11 cellular contexts compared by ENCODE assay signal in genomic region chr10:122128357-122128756, GRCh38.
DNase-seq lines count a peak whose midpoint lies in the region; TF ChIP-seq lines count a peak whose summit lies in the region.
"Had no signal": no experiment of that assay in that cellular context is flagged by ENCODE, and none has a peak within 500 bp of the region (broad histone marks: within the 10 kb centered on the region; RNA-seq: fewer than 3 reads in every experiment).

No MANE protein-coding gene starts in this region.

- peaks cover 15% of the 10 kb centered on the region for H3K4me1 Mint-ChIP-seq in endodermal cell

- H3K27ac ChIP-seq in endodermal cell (ENCODE audit: low read depth, low read length) (no peak overlapping the region), mesenchymal stem cell (ENCODE audit: low read length, poor library complexity, severe bottlenecking) (no peak overlapping the region), thyroid gland (peak overlapping the region; percentile 93 to 97 (median 96))

- H3K4me3 ChIP-seq in endodermal cell (ENCODE audit: low read length) (no peak overlapping the region), mesenchymal stem cell (ENCODE audit: insufficient read depth in 1 of 2, low read depth in 1 of 2, low read length in 2 of 2) (peak overlapping the region in 1 of 2 experiments; percentile 71), thyroid gland (replicated peaks in 1 of 3) (no peak overlapping the region)

- H2AK5ac ChIP-seq in mesenchymal stem cell (ENCODE audit: low read length, severe bottlenecking) = no peak overlapping the region

- no peak for TF ChIP-seq POLR2A in thyroid gland (IDR thresholded peaks at IDR 0.05)

- H3K9me3 ChIP-seq in endodermal cell (ENCODE audit: control insufficient read depth, low read length) = peaks cover 7% of the 10 kb centered on the region
- no peaks in the 10 kb centered on the region for H3K9me3 ChIP-seq in mesenchymal stem cell (ENCODE audit: control insufficient read depth, low read length)
- H3K9me3 ChIP-seq in thyroid gland = no peaks in the 10 kb centered on the region

- H3K9me3 Mint-ChIP-seq in endodermal cell = no peaks in the 10 kb centered on the region

- intact Hi-C loops in thyroid gland (cut with DNase I) = no loop called here

- H3K4ac ChIP-seq in mesenchymal stem cell (ENCODE audit: low read depth in 1 of 2, low read length in 2 of 2) = no peak overlapping the region

- 97 to 100% methylated on average over 2 to 5 of the region's 5 CpGs for WGBS in endodermal cell (ENCODE audit: insufficient coverage in 1 of 2, insufficient read length in 1 of 2), 2 experiments
- WGBS in mesenchymal stem cell = 89% methylated on average over 5 of the region's 5 CpGs
- WGBS in thyroid gland, 2 donors = 55 to 63% methylated on average over 5 of the region's 5 CpGs

- no peak overlapping the region for H2BK15ac ChIP-seq in mesenchymal stem cell (ENCODE audit: low read depth, poor library complexity, severe bottlenecking)

- H3K27ac Mint-ChIP-seq in endodermal cell = peak overlapping the region; percentile 7
- H3K27ac Mint-ChIP-seq: activated naive CD8-positive, alpha-beta T cell had no signal

- H3K27me3 ChIP-seq in endodermal cell (ENCODE audit: control insufficient read depth, insufficient read depth, low read length, poor library complexity, severe bottlenecking) (no peaks in the 10 kb centered on the region), mesenchymal stem cell (ENCODE audit: control insufficient read depth in 1 of 2, insufficient read depth in 1 of 2, low read length in 2 of 2) (no peaks in the 10 kb centered on the region), thyroid gland (no peaks in the 10 kb centered on the region)

- peaks cover 12% of the 10 kb centered on the region for H3K36me3 Mint-ChIP-seq in endodermal cell (ENCODE audit: low read depth)
- H3K36me3 Mint-ChIP-seq: activated naive CD8-positive, alpha-beta T cell had no signal

- DNase-seq in LHCN-M2 (ENCODE audit: low read depth) (peak; percentile 64), endodermal cell (no peak), mesenchymal stem cell (peak; percentile 82), thyroid gland (peak; percentile 54 to 56), NCI-H510A treated with DMSO at 0.1 percent for 48 hours (lab: John Stamatoyannopoulos, UW) (no peak), NOMO-1 (lab: John Stamatoyannopoulos, UW; ENCODE audit: unreplicated experiment in 2 of 2) (no peak), nucleus accumbens (lab: John Stamatoyannopoulos, UW) (no peak), cerebellum (ENCODE audit: low spot score) (no peak)
- DNase-seq: activated CD4-positive, alpha-beta T cell treated with anti-CD3 and anti-CD28 coated beads for 48 hours; midbrain had no signal

- H2AFZ ChIP-seq in mesenchymal stem cell (ENCODE audit: low read depth, low read length) = no peak overlapping the region

- no peak overlapping the region for H3K23ac ChIP-seq in mesenchymal stem cell (ENCODE audit: low read length in 2 of 2)

- no peak overlapping the region for H3K14ac ChIP-seq in mesenchymal stem cell (ENCODE audit: low read length in 2 of 2)

- no peak overlapping the region for H2BK120ac ChIP-seq in mesenchymal stem cell (ENCODE audit: low read depth, low read length)

- H4K91ac ChIP-seq in mesenchymal stem cell (ENCODE audit: low read length) = no peak overlapping the region

- H3K9ac ChIP-seq in endodermal cell (ENCODE audit: extremely low read depth, low read length, poor library complexity, severe bottlenecking) (no peak overlapping the region), mesenchymal stem cell (ENCODE audit: low read length) (peak overlapping the region; percentile 63)

- no peak overlapping the region for H3K18ac ChIP-seq in mesenchymal stem cell (ENCODE audit: low read depth in 1 of 2, low read length in 2 of 2)

- peak overlapping the region; percentile 20 for H3K4me2 ChIP-seq in mesenchymal stem cell (ENCODE audit: low read length, poor library complexity, severe bottlenecking)

- H3K4me1 ChIP-seq in endodermal cell (ENCODE audit: control insufficient read depth, insufficient read depth, low read length) (no peaks in the 10 kb centered on the region), mesenchymal stem cell (ENCODE audit: control insufficient read depth, insufficient read depth, low read depth, low read length) (peaks cover 24% of the 10 kb centered on the region), thyroid gland (peaks cover 71 to 79% of the 10 kb centered on the region in 2 donors)

- no peak overlapping the region for H4K8ac ChIP-seq in mesenchymal stem cell (ENCODE audit: low read length)

- H2BK5ac ChIP-seq in mesenchymal stem cell (ENCODE audit: low read depth, low read length, poor library complexity, severe bottlenecking) = no peak overlapping the region

- H3K36me3 ChIP-seq in endodermal cell (ENCODE audit: control insufficient read depth, insufficient read depth, low read length) = no peaks in the 10 kb centered on the region
- H3K36me3 ChIP-seq in mesenchymal stem cell (ENCODE audit: control insufficient read depth in 1 of 2, insufficient read depth in 2 of 2, low read depth in 1 of 2, low read length in 2 of 2) = peaks cover 0 to 2% of the 10 kb centered on the region in 2 experiments
- no peaks in the 10 kb centered on the region for H3K36me3 ChIP-seq in thyroid gland

- H2BK12ac ChIP-seq in mesenchymal stem cell (ENCODE audit: low read length in 2 of 2) = no peak overlapping the region

- TF ChIP-seq CTCF in endodermal cell (conservative IDR thresholded peaks at IDR 0.05) (no peak), thyroid gland (IDR thresholded peaks at IDR 0.05) (peak in 1 of 6 experiments; percentile 9)

- no peaks in the 10 kb centered on the region for H3K27me3 Mint-ChIP-seq in endodermal cell (ENCODE audit: insufficient read depth)

- no peak overlapping the region for H3K4me3 Mint-ChIP-seq in endodermal cell
- H3K4me3 Mint-ChIP-seq: activated naive CD8-positive, alpha-beta T cell had no signal

- H3K79me1 ChIP-seq in mesenchymal stem cell (replicated peaks; ENCODE audit: low read length, poor library complexity, severe bottlenecking) = peaks cover 44% of the 10 kb centered on the region

Comparison
In these comparisons a context has a peak if more than half of its experiments do, and no peak if none do; other contexts are left out.
1. DNase-seq: peak in LHCN-M2 (single experiment), mesenchymal stem cell (single experiment) and thyroid gland (2 of 2); none in endodermal cell (single experiment), NCI-H510A treated with DMSO at 0.1 percent for 48 hours (single experiment), NOMO-1 (0 of 2), nucleus accumbens (0 of 56) and cerebellum (single experiment).
2. H3K27ac ChIP-seq: peak in thyroid gland (3 of 3); none in endodermal cell (single experiment) and mesenchymal stem cell (single experiment).